Comparison of ENCODE assay signal across 10 cellular contexts in genomic region chr19:17889609-17890214, GRCh38. TPM values are rescaled to one million over a fixed set of nuclear protein-coding genes. Genes with fewer than 3 reads are reported as not detected.
A peak's percentile ranks its signal among the peaks of the same experiment; 100 is the strongest.
DNase-seq lines count a peak whose midpoint lies in the region; ATAC-seq and TF ChIP-seq lines count a peak whose summit lies in the region.
"Had no signal": no experiment of that assay in that cellular context is flagged by ENCODE, and none has a peak within 500 bp of the region (broad histone marks: within the 10 kb centered on the region; RNA-seq: fewer than 3 reads in every experiment).

No MANE protein-coding gene starts in this region.

- CTCF ChIA-PET in T-cell (lab: Charles Lee), result no interaction called here

- H3F3A ChIP-seq in GM23248 (ENCODE audit: insufficient read depth), result no peaks in the 10 kb centered on the region

- H3K27ac ChIP-seq in GM23248, result no peak overlapping the region

- H3K79me2 ChIP-seq in GM23248 (ENCODE audit: insufficient read depth), result no peaks in the 10 kb centered on the region

- H3K9me2 ChIP-seq in GM23248 (ENCODE audit: insufficient read depth), result no peaks in the 10 kb centered on the region

- H4K20me1 ChIP-seq in GM23248 (ENCODE audit: insufficient read depth), result no peaks in the 10 kb centered on the region

- 22 to 24% methylated on average over 18 of the region's 18 CpGs for WGBS in GM23248 (ENCODE audit: low coverage in 1 of 2, low lambda C conversion rate in 2 of 2, missing lambda C conversion rate in 2 of 2), 2 experiments

- no peaks in the 10 kb centered on the region for H3K27me3 ChIP-seq in GM23248 (replicated peaks; ENCODE audit: insufficient read depth)

- POLR2A ChIA-PET in T-cell (lab: Charles Lee), result no interaction called here

- DNase-seq in GM23248 (peak; percentile 63), NCI-H460 (ENCODE audit: extremely low read depth, low read depth) (peak; percentile 39), cardiac fibroblast (ENCODE audit: low read depth in 2 of 2) (peak; percentile 56 to 61), neural crest cell (ENCODE audit: low read depth, low spot score) (peak; percentile 65), SW 1271 (lab: John Stamatoyannopoulos, UW) (no peak), NCI-H2171 treated with DMSO at 0.1 percent for 48 hours (lab: John Stamatoyannopoulos, UW) (no peak), T-cell (no peak)
- DNase-seq: NCI-H1105, T-helper 1 cell had no signal

- H3K4me3 ChIP-seq in GM23248, result no peak overlapping the region
- H3K4me3 ChIP-seq in cardiac fibroblast (replicated peaks in 1 of 2; ENCODE audit: low read depth in 2 of 2, low read length in 2 of 2), result no peak overlapping the region

- H3K36me3 ChIP-seq in GM23248 (ENCODE audit: low read depth), result no peaks in the 10 kb centered on the region

- no peak overlapping the region for H3K4me2 ChIP-seq in GM23248 (ENCODE audit: unreplicated experiment)

- H3K27me3 Mint-ChIP-seq in neural crest cell (ENCODE audit: low read depth) (peaks cover 41% of the 10 kb centered on the region), T-cell (peaks cover 0 to 3% of the 10 kb centered on the region in 2 donors)

- H3K9me3 ChIP-seq in GM23248 (ENCODE audit: low read depth), result no peaks in the 10 kb centered on the region

- H3K9me3 Mint-ChIP-seq in neural crest cell (no peaks in the 10 kb centered on the region), T-cell (no peaks in the 10 kb centered on the region)

- H3K4me1 Mint-ChIP-seq in neural crest cell (no peaks in the 10 kb centered on the region), T-cell (no peaks in the 10 kb centered on the region)

- ATAC-seq in T-cell (replicated peaks in 1 of 4), result no peak
- ATAC-seq in GM21825 (IDR thresholded peaks at IDR 0.05; ENCODE audit: unreplicated experiment), result no peak

- H3K4me1 ChIP-seq in GM23248 (ENCODE audit: insufficient read depth), result no peaks in the 10 kb centered on the region

- TF ChIP-seq CTCF in cardiac fibroblast (IDR thresholded peaks at IDR 0.05; ENCODE audit: low read depth, low read length) (no peak), neural crest cell (conservative IDR thresholded peaks at IDR 0.05) (no peak)

- H3K9ac ChIP-seq in GM23248, result no peak overlapping the region

- H3K36me3 Mint-ChIP-seq in neural crest cell (ENCODE audit: low read depth), result no peaks in the 10 kb centered on the region
- peaks cover 20% of the 10 kb centered on the region for H3K36me3 Mint-ChIP-seq in T-cell

- H3K27ac Mint-ChIP-seq in neural crest cell (ENCODE audit: unreplicated experiment) (no peak overlapping the region), T-cell (no peak overlapping the region)

- no peak overlapping the region for H3K4me3 Mint-ChIP-seq in neural crest cell
- no peak overlapping the region for H3K4me3 Mint-ChIP-seq in T-cell

- in situ Hi-C loops in GM23248 (cut with MboI), result no loop called here

- no peak overlapping the region for H2AFZ ChIP-seq in GM23248

RNA-seq across cellular contexts. Expression of gene SLC5A5, which starts 18.0 kb away (rescaled TPM):
- not detected in 2 replicates for total RNA-seq in GM23248 (2014; rRNA removed; shearing (Covaris generic))
- polyA plus RNA-seq in GM23248 (2016; fragmentation: Nextera tagmentation; extraction: Ambion mirVana), result not detected in 2 replicates
- 0.02 TPM in 1 of 2 replicates, not detected in the other for total RNA-seq in NCI-H460 (2014; rRNA removed; shearing (Covaris generic))
- not detected in 2 replicates for polyA plus RNA-seq in NCI-H460 (2014; cell fraction: nucleus; rRNA removed)
- not detected in 2 replicates for total RNA-seq in neural crest cell
- 1 to 10 TPM; 2.1 to 5.7 (median 3.5) TPM for total RNA-seq in T-cell

RNA-seq across cellular contexts. Expression of gene RPL18A, which starts 30.0 kb away (rescaled TPM):
- 680 and 837 TPM in 2 replicates for total RNA-seq in GM23248 (2014; rRNA removed; shearing (Covaris generic))
- polyA plus RNA-seq in GM23248 (2016; fragmentation: Nextera tagmentation; extraction: Ambion mirVana), result 1,456 and 1,474 TPM in 2 replicates
- 1,987 and 2,181 TPM in 2 replicates for total RNA-seq in NCI-H460 (2014; rRNA removed; shearing (Covaris generic))
- 460 and 727 TPM in 2 replicates for polyA plus RNA-seq in NCI-H460 (2014; cell fraction: nucleus; rRNA removed)
- 2,184 and 2,260 TPM in 2 replicates for total RNA-seq in neural crest cell
- total RNA-seq in T-cell, result 1,000 to 10,000 TPM; 3,000 to 4,207 (median 4,048) TPM

RNA-seq across cellular contexts. Expression of gene JAK3, which starts 41.9 kb away (rescaled TPM):
- total RNA-seq in GM23248 (2014; rRNA removed; shearing (Covaris generic)), result 5.9 and 8.7 TPM in 2 replicates
- polyA plus RNA-seq in GM23248 (2016; fragmentation: Nextera tagmentation; extraction: Ambion mirVana), result 4.1 and 5.0 TPM in 2 replicates
- 1.1 and 1.4 TPM in 2 replicates for total RNA-seq in NCI-H460 (2014; rRNA removed; shearing (Covaris generic))
- polyA plus RNA-seq in NCI-H460 (2014; cell fraction: nucleus; rRNA removed), result 0.38 and 1.2 TPM in 2 replicates
- total RNA-seq in neural crest cell (1.3 and 1.6 TPM in 2 replicates), T-cell (100 to 1,000 TPM; 120 to 224 (median 127) TPM)

RNA-seq across cellular contexts. Expression of gene CCDC124, which starts 43.1 kb away (rescaled TPM):
- 14.4 and 29.6 TPM in 2 replicates for total RNA-seq in GM23248 (2014; rRNA removed; shearing (Covaris generic))
- polyA plus RNA-seq in GM23248 (2016; fragmentation: Nextera tagmentation; extraction: Ambion mirVana), result 125 and 130 TPM in 2 replicates
- total RNA-seq in NCI-H460 (2014; rRNA removed; shearing (Covaris generic)), result 32.3 and 45.4 TPM in 2 replicates
- 31.4 and 36.7 TPM in 2 replicates for polyA plus RNA-seq in NCI-H460 (2014; cell fraction: nucleus; rRNA removed)
- 122 and 126 TPM in 2 replicates for total RNA-seq in neural crest cell
- total RNA-seq in T-cell, result 10 to 100 TPM; 24.8 to 51.1 (median 41.5) TPM

Comparison
In these comparisons a context has a peak if more than half of its experiments do, and no peak if none do; other contexts are left out.
1. DNase-seq: peak in GM23248 (single experiment), NCI-H460 (single experiment), cardiac fibroblast (2 of 2) and neural crest cell (single experiment); none in SW 1271 (0 of 2), NCI-H2171 treated with DMSO at 0.1 percent for 48 hours (single experiment) and T-cell (0 of 34).
2. RNA of gene JAK3, which starts 41.9 kb away (total RNA-seq): 120 to 224 TPM in T-cell; 5.9 to 8.7 TPM in GM23248, 1.3 to 1.6 TPM in neural crest cell and 1.1 to 1.4 TPM in NCI-H460; every median in the first group is over 10 times any median in the second.